Comparison of ENCODE assay signal across 26 cellular contexts in the genomic region with DNA sequence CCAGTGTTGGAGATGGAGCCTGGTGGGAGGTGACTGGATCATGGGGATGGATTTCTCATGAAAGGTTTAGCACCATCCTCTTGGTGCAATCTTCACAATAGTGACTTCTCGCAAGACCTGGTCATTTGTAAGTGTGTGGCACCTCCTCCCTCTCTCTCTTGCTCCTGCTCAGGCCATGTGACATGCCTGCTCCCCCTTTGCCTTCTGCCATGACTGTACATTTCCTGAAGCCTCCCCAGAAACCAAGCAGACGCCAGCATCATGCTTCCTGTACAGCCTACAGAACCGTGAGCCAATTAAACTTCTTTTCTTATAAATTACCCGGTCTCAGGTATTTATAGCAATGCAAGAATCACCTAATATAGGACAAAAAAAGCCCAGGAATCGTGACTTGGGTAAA.
A peak's percentile ranks its signal among the peaks of the same experiment; 100 is the strongest.
DNase-seq lines count a peak whose midpoint lies in the region; ATAC-seq and TF ChIP-seq lines count a peak whose summit lies in the region.
"Had no signal": no experiment of that assay in that cellular context is flagged by ENCODE, and none has a peak within 500 bp of the region (broad histone marks: within the 10 kb centered on the region; RNA-seq: fewer than 3 reads in every experiment).

No MANE protein-coding gene starts in this region.

- H3K4me3 Mint-ChIP-seq in activated CD4-positive, alpha-beta memory T cell treated with anti-CD3 and anti-CD28 coated beads for 36 hours = no peak overlapping the region
- H3K4me3 Mint-ChIP-seq in activated CD4-positive, alpha-beta memory T cell treated with anti-CD3 and anti-CD28 coated beads, Interleukin-2, amount 10 ng/mL, durations not matched to agents 7 days and 5 days = no peak overlapping the region
- H3K4me3 Mint-ChIP-seq in CD8-positive, alpha-beta T cell = no peak overlapping the region
- H3K4me3 Mint-ChIP-seq in central memory CD8-positive, alpha-beta T cell = no peak overlapping the region
- no peak overlapping the region for H3K4me3 Mint-ChIP-seq in natural killer cell
- H3K4me3 Mint-ChIP-seq: T-helper 1 cell treated with Interleukin-12 subunit alpha and Interleukin-12 subunit beta and Interleukin-4 antibody, amounts not matched to agents 30 μg/mL and 1 μg/mL, for 36 hours had no signal

- H3K4me3 ChIP-seq in CD8-positive, alpha-beta T cell (ENCODE audit: low read depth, low read length) = no peak overlapping the region
- no peak overlapping the region for H3K4me3 ChIP-seq in psoas muscle
- H3K4me3 ChIP-seq: breast epithelium, spleen had no signal

- no peaks in the 10 kb centered on the region for H3K27me3 ChIP-seq in CD8-positive, alpha-beta T cell (ENCODE audit: insufficient read depth, low read length)
- no peaks in the 10 kb centered on the region for H3K27me3 ChIP-seq in foreskin keratinocyte
- H3K27me3 ChIP-seq in psoas muscle (ENCODE audit: insufficient read depth in 3 of 3, low read length in 2 of 3) = no peaks in the 10 kb centered on the region
- H3K27me3 ChIP-seq: breast epithelium, spleen had no signal

- H3K4me1 ChIP-seq in CD8-positive, alpha-beta T cell (ENCODE audit: insufficient read depth, low read length) = peaks cover 21% of the 10 kb centered on the region
- H3K4me1 ChIP-seq in foreskin keratinocyte (no peaks in the 10 kb centered on the region), psoas muscle (peaks cover 5% of the 10 kb centered on the region)
- H3K4me1 ChIP-seq: breast epithelium had no signal

- peaks cover 52% of the 10 kb centered on the region for H3K4me1 Mint-ChIP-seq in activated CD4-positive, alpha-beta memory T cell treated with anti-CD3 and anti-CD28 coated beads for 36 hours (ENCODE audit: low read depth)
- peaks cover 25% of the 10 kb centered on the region for H3K4me1 Mint-ChIP-seq in activated CD4-positive, alpha-beta memory T cell treated with anti-CD3 and anti-CD28 coated beads, Interleukin-2, amount 10 ng/mL, durations not matched to agents 7 days and 5 days
- peaks cover 79% of the 10 kb centered on the region for H3K4me1 Mint-ChIP-seq in CD8-positive, alpha-beta T cell (ENCODE audit: low read depth)
- H3K4me1 Mint-ChIP-seq in central memory CD8-positive, alpha-beta T cell = peaks cover 81% of the 10 kb centered on the region
- H3K4me1 Mint-ChIP-seq in natural killer cell = peaks cover 80 to 85% of the 10 kb centered on the region in 2 donors

- WGBS in psoas muscle, 3 donors = 85 to 91% (median 88%) methylated on average over 5 of the region's 5 CpGs

- H3K27ac Mint-ChIP-seq in activated CD4-positive, alpha-beta memory T cell treated with anti-CD3 and anti-CD28 coated beads for 36 hours = peak overlapping the region; percentile 9
- no peak overlapping the region for H3K27ac Mint-ChIP-seq in activated CD4-positive, alpha-beta memory T cell treated with anti-CD3 and anti-CD28 coated beads, Interleukin-2, amount 10 ng/mL, durations not matched to agents 7 days and 5 days
- peak overlapping the region; percentile 66 for H3K27ac Mint-ChIP-seq in CD8-positive, alpha-beta T cell
- H3K27ac Mint-ChIP-seq in central memory CD8-positive, alpha-beta T cell (ENCODE audit: low read depth) = peak overlapping the region; percentile 42
- peak overlapping the region; percentile 41 to 69 for H3K27ac Mint-ChIP-seq in natural killer cell
- H3K27ac Mint-ChIP-seq: T-helper 1 cell treated with Interleukin-12 subunit alpha and Interleukin-12 subunit beta and Interleukin-4 antibody, amounts not matched to agents 30 μg/mL and 1 μg/mL, for 36 hours had no signal

- no peaks in the 10 kb centered on the region for H3K9me3 ChIP-seq in CD8-positive, alpha-beta T cell (ENCODE audit: low read length)
- no peaks in the 10 kb centered on the region for H3K9me3 ChIP-seq in psoas muscle

- POLR2A ChIA-PET in activated CD4-positive, alpha-beta memory T cell treated with anti-CD3 and anti-CD28 coated beads for 36 hours (lab: Charles Lee) = no interaction called here
- POLR2A ChIA-PET in activated CD4-positive, alpha-beta memory T cell treated with anti-CD3 and anti-CD28 coated beads, Interleukin-2, amount 10 ng/mL, durations not matched to agents 7 days and 5 days (lab: Charles Lee) = no interaction called here
- POLR2A ChIA-PET in CD8-positive, alpha-beta T cell (lab: Charles Lee) = interaction anchor here (2.5 kb wide), 1 partner anchor 133 kb away, joined by 7 read pairs; no protein-coding TSS in a partner anchor

- no peaks in the 10 kb centered on the region for H3K36me3 ChIP-seq in CD8-positive, alpha-beta T cell (ENCODE audit: insufficient read depth, low read length)
- no peaks in the 10 kb centered on the region for H3K36me3 ChIP-seq in psoas muscle (ENCODE audit: insufficient read depth in 1 of 2, low read depth in 1 of 2)
- H3K36me3 ChIP-seq: breast epithelium had no signal

- CTCF ChIA-PET in activated CD4-positive, alpha-beta memory T cell treated with anti-CD3 and anti-CD28 coated beads for 36 hours (lab: Charles Lee) = no interaction called here
- CTCF ChIA-PET in activated CD4-positive, alpha-beta memory T cell treated with anti-CD3 and anti-CD28 coated beads, Interleukin-2, amount 10 ng/mL, durations not matched to agents 7 days and 5 days (lab: Charles Lee) = no interaction called here
- CTCF ChIA-PET in CD8-positive, alpha-beta T cell (lab: Charles Lee) = interaction anchor here (3.1 kb wide), 1 partner anchor 179 kb away, joined by 10 read pairs; no protein-coding TSS in a partner anchor

- ATAC-seq in CD8-positive, alpha-beta T cell = no peak
- no peak for ATAC-seq in central memory CD8-positive, alpha-beta T cell (replicated peaks; ENCODE audit: extremely low read depth, poor library complexity, severe bottlenecking)
- peak in 1 of 3 donors; percentile 34 for ATAC-seq in natural killer cell
- no peak for ATAC-seq in foreskin keratinocyte
- no peak for ATAC-seq in psoas muscle
- ATAC-seq: Panc1, right cardiac atrium, SK-N-SH treated with all-trans-retinoic acid at 6 μM for 48 hours had no signal

- no peak for TF ChIP-seq CTCF in CD8-positive, alpha-beta T cell (IDR thresholded peaks at IDR 0.05)
- TF ChIP-seq CTCF in natural killer cell (IDR thresholded peaks at IDR 0.05) = no peak
- no peak for TF ChIP-seq CTCF in foreskin keratinocyte (conservative IDR thresholded peaks at IDR 0.05)
- TF ChIP-seq CTCF in psoas muscle (IDR thresholded peaks at IDR 0.05) = no peak

- H3K36me3 Mint-ChIP-seq in activated CD4-positive, alpha-beta memory T cell treated with anti-CD3 and anti-CD28 coated beads for 36 hours = peaks cover 28% of the 10 kb centered on the region
- peaks cover 58% of the 10 kb centered on the region for H3K36me3 Mint-ChIP-seq in activated CD4-positive, alpha-beta memory T cell treated with anti-CD3 and anti-CD28 coated beads, Interleukin-2, amount 10 ng/mL, durations not matched to agents 7 days and 5 days (ENCODE audit: low read depth)
- peaks cover 53% of the 10 kb centered on the region for H3K36me3 Mint-ChIP-seq in CD8-positive, alpha-beta T cell
- H3K36me3 Mint-ChIP-seq in central memory CD8-positive, alpha-beta T cell (ENCODE audit: insufficient read depth) = peaks cover 4% of the 10 kb centered on the region
- H3K36me3 Mint-ChIP-seq in natural killer cell = peaks cover 12% of the 10 kb centered on the region

- peaks cover 8% of the 10 kb centered on the region for H3K9me3 Mint-ChIP-seq in activated CD4-positive, alpha-beta memory T cell treated with anti-CD3 and anti-CD28 coated beads for 36 hours
- H3K9me3 Mint-ChIP-seq in activated CD4-positive, alpha-beta memory T cell treated with anti-CD3 and anti-CD28 coated beads, Interleukin-2, amount 10 ng/mL, durations not matched to agents 7 days and 5 days = peaks cover 22% of the 10 kb centered on the region
- peaks cover 23% of the 10 kb centered on the region for H3K9me3 Mint-ChIP-seq in CD8-positive, alpha-beta T cell
- H3K9me3 Mint-ChIP-seq in central memory CD8-positive, alpha-beta T cell = peaks cover 11% of the 10 kb centered on the region
- peaks cover 4 to 8% of the 10 kb centered on the region in 2 donors for H3K9me3 Mint-ChIP-seq in natural killer cell

- H3K27me3 Mint-ChIP-seq in activated CD4-positive, alpha-beta memory T cell treated with anti-CD3 and anti-CD28 coated beads for 36 hours = no peaks in the 10 kb centered on the region
- H3K27me3 Mint-ChIP-seq in activated CD4-positive, alpha-beta memory T cell treated with anti-CD3 and anti-CD28 coated beads, Interleukin-2, amount 10 ng/mL, durations not matched to agents 7 days and 5 days = no peaks in the 10 kb centered on the region
- no peaks in the 10 kb centered on the region for H3K27me3 Mint-ChIP-seq in CD8-positive, alpha-beta T cell (ENCODE audit: low read depth)
- H3K27me3 Mint-ChIP-seq in central memory CD8-positive, alpha-beta T cell = no peaks in the 10 kb centered on the region
- H3K27me3 Mint-ChIP-seq in natural killer cell (ENCODE audit: low read depth in 2 of 2) = no peaks in the 10 kb centered on the region
- H3K27me3 Mint-ChIP-seq: CD8-positive, alpha-beta memory T cell had no signal

- intact Hi-C loops in activated CD4-positive, alpha-beta memory T cell treated with anti-CD3 and anti-CD28 coated beads for 36 hours (cut with micrococcal nuclease) = no loop called here
- intact Hi-C loops in CD8-positive, alpha-beta T cell (cut with DNase I, micrococcal nuclease) = no loop called here
- intact Hi-C loops in natural killer cell (cut with micrococcal nuclease) (no loop called here), psoas muscle (cut with DNase I) (no loop called here)

- DNase-seq in activated CD4-positive, alpha-beta memory T cell treated with anti-CD3 and anti-CD28 coated beads for 36 hours = peak; percentile 21
- DNase-seq in activated CD4-positive, alpha-beta memory T cell treated with anti-CD3 and anti-CD28 coated beads, Interleukin-2, amount 10 ng/mL, durations not matched to agents 7 days and 5 days = no peak
- DNase-seq in CD8-positive, alpha-beta T cell = no peak
- DNase-seq in central memory CD8-positive, alpha-beta T cell (ENCODE audit: low spot score in 2 of 2) = no peak
- no peak for DNase-seq in natural killer cell
- no peak for DNase-seq in inferior parietal cortex (ENCODE audit: extremely low spot score)
- DNase-seq in foreskin keratinocyte = no peak
- no peak for DNase-seq in psoas muscle
- DNase-seq: 8988T; activated T-cell treated with anti-CD3 and anti-CD28 coated beads, Interleukin-2, amount 50 U/mL, for 1 hour; amygdala; CD8-positive, alpha-beta memory T cell; effector CD8-positive, alpha-beta T cell; GOT3; mesendoderm; NCI-H146; NCI-H345; posterior cingulate gyrus; right cardiac atrium; Right ventricle myocardium superior; spleen; stimulated activated CD4-positive, alpha-beta T cell treated with anti-CD3 and anti-CD28 coated beads, Interleukin-2, amount 100 ng/mL, for 48 hours had no signal

- H3K27ac ChIP-seq in CD8-positive, alpha-beta T cell (ENCODE audit: low read depth, low read length) = no peak overlapping the region
- no peak overlapping the region for H3K27ac ChIP-seq in foreskin keratinocyte
- no peak overlapping the region for H3K27ac ChIP-seq in psoas muscle
- H3K27ac ChIP-seq: breast epithelium had no signal
